In genomic region chr3:45704544-45704943, GRCh38 we compare ENCODE assay signal across 16 cellular contexts. TPM values are rescaled to one million over a fixed set of nuclear protein-coding genes. Genes with fewer than 3 reads are reported as not detected.
DNase-seq lines count a peak whose midpoint lies in the region; ATAC-seq and TF ChIP-seq lines count a peak whose summit lies in the region.
"Had no signal": no experiment of that assay in that cellular context is flagged by ENCODE, and none has a peak within 500 bp of the region (broad histone marks: within the 10 kb centered on the region; RNA-seq: fewer than 3 reads in every experiment).

No MANE protein-coding gene starts in this region.

- no peaks in the 10 kb centered on the region for H3K27me3 ChIP-seq in CD8-positive, alpha-beta T cell (ENCODE audit: insufficient read depth, low read length)

- CTCF ChIA-PET in CD8-positive, alpha-beta T cell (lab: Charles Lee) = interaction anchor here (0.7 to 1.6 kb wide), 6 partner anchors 11 to 374 kb away, joined by 3 to 6 read pairs (median 4); no protein-coding TSS in a partner anchor

- H3K27ac Mint-ChIP-seq in activated CD4-positive, alpha-beta T cell treated with anti-CD3 and anti-CD28 coated beads, Interleukin-2, amount 10 ng/mL, durations not matched to agents 24 days and 14 days = peak overlapping the region; percentile 40
- peak overlapping the region; percentile 73 for H3K27ac Mint-ChIP-seq in CD8-positive, alpha-beta T cell
- H3K27ac Mint-ChIP-seq in T-helper 17 cell = peak overlapping the region; percentile 27
- H3K27ac Mint-ChIP-seq in effector memory CD8-positive, alpha-beta T cell = peak overlapping the region; percentile 29 to 69

- DNase-seq in activated CD4-positive, alpha-beta T cell treated with anti-CD3 and anti-CD28 coated beads, Interleukin-2, amount 10 ng/mL, durations not matched to agents 24 days and 14 days = no peak
- DNase-seq in activated CD4-positive, alpha-beta T cell treated with anti-CD3 and anti-CD28 coated beads, Interleukin-2, amount 50 U/mL, for 1 hour = no peak
- DNase-seq in CD8-positive, alpha-beta T cell = no peak
- DNase-seq in T-helper 17 cell (no peak), NCI-H524 (lab: John Stamatoyannopoulos, UW) (no peak), UCSD-AML1 (lab: John Stamatoyannopoulos, UW; ENCODE audit: unreplicated experiment) (no peak)
- DNase-seq in effector memory CD8-positive, alpha-beta T cell = no peak
- no peak for DNase-seq in effector CD8-positive, alpha-beta T cell (lab: John Stamatoyannopoulos, UW)
- DNase-seq: C1 segment of cervical spinal cord, DMS 273 treated with DMSO at 0.1 percent for 48 hours, GDM1, GM23248, NCI-H1417 treated with DMSO at 0.1 percent for 48 hours, NCI-H1930, NCI-H446 treated with DMSO at 0.1 percent for 48 hours, NCI-H748 treated with DMSO at 0.1 percent for 48 hours had no signal

- no peaks in the 10 kb centered on the region for H3K9me3 ChIP-seq in CD8-positive, alpha-beta T cell (ENCODE audit: low read length)
- no peaks in the 10 kb centered on the region for H3K9me3 ChIP-seq in T-helper 17 cell (ENCODE audit: control insufficient read depth, low read length, poor library complexity, severe bottlenecking)

- H3K4me1 ChIP-seq in CD8-positive, alpha-beta T cell (ENCODE audit: insufficient read depth, low read length) = peaks cover 30% of the 10 kb centered on the region

- no peak for ATAC-seq in CD8-positive, alpha-beta T cell
- no peak for ATAC-seq in T-helper 17 cell
- no peak for ATAC-seq in effector memory CD8-positive, alpha-beta T cell (replicated peaks)

- peaks cover 49% of the 10 kb centered on the region for H3K36me3 Mint-ChIP-seq in activated CD4-positive, alpha-beta T cell treated with anti-CD3 and anti-CD28 coated beads, Interleukin-2, amount 10 ng/mL, durations not matched to agents 24 days and 14 days (ENCODE audit: low read depth)
- peaks cover 73% of the 10 kb centered on the region for H3K36me3 Mint-ChIP-seq in CD8-positive, alpha-beta T cell
- peaks cover 13% of the 10 kb centered on the region for H3K36me3 Mint-ChIP-seq in T-helper 17 cell (ENCODE audit: low read depth)
- peaks cover 65% of the 10 kb centered on the region for H3K36me3 Mint-ChIP-seq in effector memory CD8-positive, alpha-beta T cell (ENCODE audit: insufficient read depth)

- H3K4me1 Mint-ChIP-seq in activated CD4-positive, alpha-beta T cell treated with anti-CD3 and anti-CD28 coated beads, Interleukin-2, amount 10 ng/mL, durations not matched to agents 24 days and 14 days = peaks cover 29% of the 10 kb centered on the region
- peaks cover 57% of the 10 kb centered on the region for H3K4me1 Mint-ChIP-seq in CD8-positive, alpha-beta T cell (ENCODE audit: low read depth)
- H3K4me1 Mint-ChIP-seq in T-helper 17 cell = peaks cover 27% of the 10 kb centered on the region
- H3K4me1 Mint-ChIP-seq in effector memory CD8-positive, alpha-beta T cell (ENCODE audit: low read depth in 2 of 2) = peaks cover 28 to 51% of the 10 kb centered on the region in 2 donors

- no peak overlapping the region for H3K4me3 Mint-ChIP-seq in activated CD4-positive, alpha-beta T cell treated with anti-CD3 and anti-CD28 coated beads, Interleukin-2, amount 10 ng/mL, durations not matched to agents 24 days and 14 days
- H3K4me3 Mint-ChIP-seq in CD8-positive, alpha-beta T cell = no peak overlapping the region
- H3K4me3 Mint-ChIP-seq in T-helper 17 cell = no peak overlapping the region
- no peak overlapping the region for H3K4me3 Mint-ChIP-seq in effector memory CD8-positive, alpha-beta T cell

- POLR2A ChIA-PET in CD8-positive, alpha-beta T cell (lab: Charles Lee) = interaction anchor here (2.8 kb wide), 2 partner anchors 11 to 15 kb away, joined by 13 to 21 read pairs; partner anchors contain the start of gene SACM1L

- H3K4me3 ChIP-seq in CD8-positive, alpha-beta T cell (ENCODE audit: low read depth, low read length) = no peak overlapping the region
- H3K4me3 ChIP-seq: GM23248 had no signal

- intact Hi-C loops in activated CD4-positive, alpha-beta T cell treated with anti-CD3 and anti-CD28 coated beads, Interleukin-2, amount 10 ng/mL, durations not matched to agents 24 days and 14 days (cut with micrococcal nuclease) = no loop called here
- intact Hi-C loops in CD8-positive, alpha-beta T cell (cut with DNase I, micrococcal nuclease) = loop anchor here in 1 of 2 experiments (2.0 kb wide), 1 partner anchor 14 kb away; no protein-coding TSS in a partner anchor

- H3K36me3 ChIP-seq in CD8-positive, alpha-beta T cell (ENCODE audit: insufficient read depth, low read length) = peaks cover 30% of the 10 kb centered on the region

- no peaks in the 10 kb centered on the region for H3K27me3 Mint-ChIP-seq in activated CD4-positive, alpha-beta T cell treated with anti-CD3 and anti-CD28 coated beads, Interleukin-2, amount 10 ng/mL, durations not matched to agents 24 days and 14 days
- no peaks in the 10 kb centered on the region for H3K27me3 Mint-ChIP-seq in CD8-positive, alpha-beta T cell (ENCODE audit: low read depth)
- H3K27me3 Mint-ChIP-seq in T-helper 17 cell = no peaks in the 10 kb centered on the region
- H3K27me3 Mint-ChIP-seq in effector memory CD8-positive, alpha-beta T cell = no peaks in the 10 kb centered on the region

- H3K27ac ChIP-seq in CD8-positive, alpha-beta T cell (ENCODE audit: low read depth, low read length) = no peak overlapping the region
- H3K27ac ChIP-seq: GM23248 had no signal

- TF ChIP-seq CTCF in CD8-positive, alpha-beta T cell (IDR thresholded peaks at IDR 0.05) = no peak

- no peaks in the 10 kb centered on the region for H3K9me3 Mint-ChIP-seq in activated CD4-positive, alpha-beta T cell treated with anti-CD3 and anti-CD28 coated beads, Interleukin-2, amount 10 ng/mL, durations not matched to agents 24 days and 14 days
- H3K9me3 Mint-ChIP-seq in CD8-positive, alpha-beta T cell = no peaks in the 10 kb centered on the region
- no peaks in the 10 kb centered on the region for H3K9me3 Mint-ChIP-seq in effector memory CD8-positive, alpha-beta T cell

RNA-seq across cellular contexts. Expression of gene SACM1L, which starts 15.3 kb away (rescaled TPM):
- 88.0 and 91.7 TPM in 2 replicates for total RNA-seq in activated CD4-positive, alpha-beta T cell treated with anti-CD3 and anti-CD28 coated beads, Interleukin-2, amount 10 ng/mL, durations not matched to agents 24 days and 14 days
- 10 to 100 TPM; 54.4 to 56.7 TPM for total RNA-seq in CD8-positive, alpha-beta T cell
- total RNA-seq in T-helper 17 cell = 10 to 100 TPM; 61.0 to 62.5 TPM
